Comparison of ENCODE assay signal across 1 cellular context in the genomic region with DNA sequence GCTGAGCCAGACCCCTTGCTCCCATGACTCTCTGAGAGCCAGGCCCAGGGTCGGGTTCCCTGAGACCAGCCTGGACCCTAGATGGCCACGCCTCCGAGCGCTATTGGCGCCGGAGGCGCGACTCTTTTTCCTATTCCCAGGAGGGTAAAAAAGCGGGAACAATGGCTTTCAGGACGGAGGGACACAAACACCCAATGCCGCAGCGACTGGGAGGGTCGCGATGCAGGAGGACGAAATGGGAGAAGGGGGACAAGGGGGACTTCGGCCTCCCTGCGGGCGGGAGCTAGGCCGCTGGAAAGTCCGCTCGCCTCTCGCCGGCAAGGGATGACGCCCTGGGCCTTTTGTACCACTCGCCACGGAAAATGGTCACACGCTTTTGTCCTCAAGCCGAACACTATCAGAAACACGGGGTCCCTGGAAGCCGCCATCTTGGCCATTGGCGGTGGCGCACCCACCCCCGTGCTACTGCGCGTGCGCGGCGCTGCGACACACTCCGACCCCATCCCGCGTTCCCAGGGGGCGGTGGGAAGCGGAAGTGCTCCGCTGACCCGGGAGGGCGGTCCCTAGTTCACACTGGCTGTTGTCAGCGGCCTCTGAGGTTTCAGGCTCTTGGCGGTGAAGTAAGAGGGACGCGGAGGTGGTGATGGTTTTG.
TF ChIP-seq lines count a peak whose summit lies in the region.

No MANE protein-coding gene starts in this region.

TF ChIP-seq in GM23338, 12 proteins besides CTCF, POLR2A, EP300 and RAD21 (continued from another document):
- TF ChIP-seq, protein P1, sequence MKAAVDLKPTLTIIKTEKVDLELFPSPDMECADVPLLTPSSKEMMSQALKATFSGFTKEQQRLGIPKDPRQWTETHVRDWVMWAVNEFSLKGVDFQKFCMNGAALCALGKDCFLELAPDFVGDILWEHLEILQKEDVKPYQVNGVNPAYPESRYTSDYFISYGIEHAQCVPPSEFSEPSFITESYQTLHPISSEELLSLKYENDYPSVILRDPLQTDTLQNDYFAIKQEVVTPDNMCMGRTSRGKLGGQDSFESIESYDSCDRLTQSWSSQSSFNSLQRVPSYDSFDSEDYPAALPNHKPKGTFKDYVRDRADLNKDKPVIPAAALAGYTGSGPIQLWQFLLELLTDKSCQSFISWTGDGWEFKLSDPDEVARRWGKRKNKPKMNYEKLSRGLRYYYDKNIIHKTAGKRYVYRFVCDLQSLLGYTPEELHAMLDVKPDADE (IDR thresholded peaks at IDR 0.05), result 0 out of 2 replicates have a peak, but pooled peaks have one; percentile 57
- TF ChIP-seq JUNB (IDR thresholded peaks at IDR 0.05; ENCODE audit: unreplicated experiment), result no peak
- TF ChIP-seq CREB1 (CRISPR knock-in tag; IDR thresholded peaks at IDR 0.05; ENCODE audit: low read depth), result peak; percentile 22; the same call in 1 of the 2 replicates
- TF ChIP-seq POLR2AphosphoS5 (IDR thresholded peaks at IDR 0.05; ENCODE audit: low read depth), result peak; percentile 80
- TF ChIP-seq REST (IDR thresholded peaks at IDR 0.05; ENCODE audit: unreplicated experiment), result no peak
